ENCODE assay signal across 8 cellular contexts in genomic region chr7:1460757-1461639, GRCh38. TPM values are rescaled to one million over a fixed set of nuclear protein-coding genes. Genes with fewer than 3 reads are reported as not detected.
A peak's percentile ranks its signal among the peaks of the same experiment; 100 is the strongest.
DNase-seq lines count a peak whose midpoint lies in the region; ATAC-seq and TF ChIP-seq lines count a peak whose summit lies in the region.

No MANE protein-coding gene starts in this region.

- 26 to 31% methylated on average over 30 of the region's 30 CpGs for WGBS in esophagus, 2 donors

- no peaks in the 10 kb centered on the region for H3K36me3 Mint-ChIP-seq in neural crest cell (ENCODE audit: low read depth)

- no peaks in the 10 kb centered on the region for H3K27me3 ChIP-seq in esophagus (ENCODE audit: control insufficient read depth in 1 of 2, insufficient read depth in 2 of 2, low read length in 2 of 2)

- peaks cover 21% of the 10 kb centered on the region for H3K4me1 Mint-ChIP-seq in neural crest cell

- TF ChIP-seq CTCF in neural crest cell (conservative IDR thresholded peaks at IDR 0.05), result no peak

- H3K27ac Mint-ChIP-seq in neural crest cell (ENCODE audit: unreplicated experiment), result no peak overlapping the region

- H3K4me1 ChIP-seq in esophagus (ENCODE audit: control insufficient read depth in 2 of 2, insufficient read depth in 2 of 2, low read length in 1 of 2), result peaks cover 4 to 30% of the 10 kb centered on the region in 2 donors

- peaks cover 6% of the 10 kb centered on the region for H3K27me3 Mint-ChIP-seq in neural crest cell (ENCODE audit: low read depth)

- H3K4me3 ChIP-seq in esophagus (ENCODE audit: low read depth in 1 of 2, low read length in 2 of 2), result peak overlapping the region in 1 of 2 donors; percentile 27

- peak overlapping the region; percentile 15 for H3K4me3 Mint-ChIP-seq in neural crest cell

- H3K9me3 ChIP-seq in esophagus (ENCODE audit: control insufficient read depth in 2 of 2, insufficient read depth in 1 of 2, low read depth in 1 of 2, low read length in 1 of 2), result no peaks in the 10 kb centered on the region

- H3K36me3 ChIP-seq in esophagus (ENCODE audit: control insufficient read depth in 2 of 2, insufficient read depth in 2 of 2, low read length in 1 of 2), result no peaks in the 10 kb centered on the region

- H3K27ac ChIP-seq in esophagus (ENCODE audit: low read depth in 2 of 2, low read length in 1 of 2), result peak overlapping the region; percentile 41 to 92

- ATAC-seq in GM18907 (IDR thresholded peaks at IDR 0.05; ENCODE audit: unreplicated experiment) (no peak), GM18498 (IDR thresholded peaks at IDR 0.05; ENCODE audit: unreplicated experiment) (no peak)

- H3K9me3 Mint-ChIP-seq in neural crest cell, result no peaks in the 10 kb centered on the region

- DNase-seq in CMK (ENCODE audit: low read depth) (peak; percentile 97), OCI-M1 (lab: John Stamatoyannopoulos, UW) (peak; percentile 96), neural crest cell (ENCODE audit: low read depth, low spot score) (no peak)
- DNase-seq in activated CD8-positive, alpha-beta memory T cell treated with anti-CD3 and anti-CD28 coated beads, Interleukin-2, amount 50 U/mL, for 48 hours, result no peak
- DNase-seq in activated naive CD4-positive, alpha-beta T cell (lab: John Stamatoyannopoulos, UW), result no peak

RNA-seq across cellular contexts. Expression of gene MICALL2, which starts 1.7 kb away (rescaled TPM):
- 10 to 100 TPM; 20.9 to 50.7 TPM for polyA plus RNA-seq in esophagus
- total RNA-seq in neural crest cell, result 17.7 and 18.7 TPM in 2 replicates

RNA-seq across cellular contexts. Expression of gene INTS1, which starts 43.2 kb away (rescaled TPM):
- 10 to 100 TPM; 36.6 to 42.2 TPM for polyA plus RNA-seq in esophagus
- 123 and 134 TPM in 2 replicates for total RNA-seq in neural crest cell

Comparison
In these comparisons a context has a peak if more than half of its experiments do, and no peak if none do; other contexts are left out.
1. DNase-seq: peak in CMK (single experiment) and OCI-M1 (single experiment); none in neural crest cell (single experiment), activated CD8-positive, alpha-beta memory T cell treated with anti-CD3 and anti-CD28 coated beads, Interleukin-2, amount 50 U/mL, for 48 hours (single experiment) and activated naive CD4-positive, alpha-beta T cell (0 of 4).